In the genomic region with DNA sequence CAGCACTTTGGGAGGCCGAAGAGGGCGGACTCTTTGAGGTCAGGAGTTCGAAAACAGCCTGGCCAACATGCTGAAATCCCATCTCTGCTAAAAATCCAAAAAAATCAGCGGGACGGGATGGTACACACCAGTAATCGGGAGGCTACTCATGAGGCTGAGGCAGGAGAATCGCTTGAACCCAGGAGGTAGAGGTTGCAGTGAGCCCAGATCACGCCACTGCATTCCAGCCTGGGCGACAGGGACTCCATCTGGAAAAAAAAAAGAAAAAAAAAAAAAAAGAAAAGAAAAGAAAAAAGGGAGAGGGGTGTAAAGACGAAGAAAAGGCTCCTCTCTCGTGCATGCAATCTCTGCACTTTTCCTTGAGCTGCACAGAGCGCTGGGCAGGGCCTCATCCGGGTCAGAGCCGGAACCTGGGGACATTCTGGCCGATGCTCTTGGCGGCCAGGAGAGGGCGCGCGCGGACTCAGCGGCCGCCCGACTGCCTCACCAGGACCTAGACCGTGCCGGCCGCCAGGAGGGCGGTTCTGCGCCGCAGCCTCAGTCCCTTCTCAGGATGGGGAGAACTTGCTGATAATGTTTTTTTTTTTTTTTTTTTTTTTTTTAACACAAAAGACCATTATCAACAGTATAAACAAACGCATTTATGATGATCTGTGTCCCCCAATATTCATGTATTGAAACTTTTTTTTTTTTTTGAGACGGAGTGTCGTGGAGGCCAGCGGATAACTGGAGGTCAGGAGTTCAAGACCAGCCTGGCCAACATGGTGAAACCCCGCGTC, we compare ENCODE assay signal across 9 cellular contexts. TPM values are rescaled to one million over a fixed set of nuclear protein-coding genes. Genes with fewer than 3 reads are reported as not detected.
DNase-seq lines count a peak whose midpoint lies in the region; ATAC-seq, FAIRE-seq and TF ChIP-seq lines count a peak whose summit lies in the region.
"Had no signal": no experiment of that assay in that cellular context is flagged by ENCODE, and none has a peak within 500 bp of the region (broad histone marks: within the 10 kb centered on the region; RNA-seq: fewer than 3 reads in every experiment).

No MANE protein-coding gene starts in this region.

- DNase-seq in NCI-H510A treated with DMSO at 0.1 percent for 48 hours (lab: John Stamatoyannopoulos, UW) (peak; percentile 66), NCI-H510A (lab: John Stamatoyannopoulos, UW) (no peak), HK-2 (ENCODE audit: unreplicated experiment) (peak; percentile 47), NOMO-1 treated with DMSO at 0.1 percent for 48 hours (lab: John Stamatoyannopoulos, UW; ENCODE audit: unreplicated experiment) (peak; percentile 78), mucosa of descending colon (peak; percentile 80 to 84 (median 84))
- peak; percentile 35 to 48 for DNase-seq in activated CD8-positive, alpha-beta memory T cell treated with anti-CD3 and anti-CD28 coated beads for 1 hour (ENCODE audit: extremely low read depth in 1 of 2, low read depth in 1 of 2)
- peak; percentile 25 to 56 for DNase-seq in stimulated activated CD8-positive, alpha-beta memory T cell treated with anti-CD3 and anti-CD28 coated beads, Interleukin-7, amount 100 ng/mL, for 4 hours (ENCODE audit: low read depth in 2 of 2)

- no peaks in the 10 kb centered on the region for H3K4me1 ChIP-seq in mucosa of descending colon (ENCODE audit: low read depth)

- H3K4me3 ChIP-seq in mucosa of descending colon = no peak overlapping the region
- H3K4me3 ChIP-seq: skin epidermis had no signal

- no peaks in the 10 kb centered on the region for H3K9me3 ChIP-seq in mucosa of descending colon

- ATAC-seq in mucosa of descending colon = peak; percentile 100

- peak; percentile 60 for FAIRE-seq in endometrium (lab: Jason Lieb, UNC)

- intact Hi-C loops in mucosa of descending colon (cut with DNase I, micrococcal nuclease) = loop anchor here (5.0 to 10.0 kb wide), 2 partner anchors 48 to 50 kb away; no protein-coding TSS in a partner anchor

- H3K36me3 ChIP-seq in mucosa of descending colon (ENCODE audit: low read depth) = no peaks in the 10 kb centered on the region

- TF ChIP-seq CTCF in mucosa of descending colon (IDR thresholded peaks at IDR 0.05) = peak; percentile 88

RNA-seq across cellular contexts. Expression of gene FLYWCH2, which starts 8.2 kb away (rescaled TPM):
- total RNA-seq in mucosa of descending colon = 10 to 100 TPM; 23.3 to 26.9 (median 25.3) TPM

RNA-seq across cellular contexts. Expression of gene PRSS22, which starts 16.8 kb away (rescaled TPM):
- total RNA-seq in mucosa of descending colon = 10 to 100 TPM in 1 of 3 donors, 1 to 10 TPM in 2; 1.6 to 29.0 (median 1.9) TPM

RNA-seq across cellular contexts. Expression of gene FLYWCH1, which starts 37.0 kb away (rescaled TPM):
- total RNA-seq in mucosa of descending colon = 10 to 100 TPM; 26.6 to 46.0 (median 34.3) TPM

RNA-seq across cellular contexts. Expression of gene ZG16B, which starts 44.7 kb away (rescaled TPM):
- total RNA-seq in mucosa of descending colon = 10 to 100 TPM in 2 of 3 donors, 1 to 10 TPM in 1; 6.8 to 40.7 (median 24.3) TPM

RNA-seq across cellular contexts. Expression of gene PRSS21, which starts 57.7 kb away (rescaled TPM):
- 1 to 10 TPM in 1 of 3 donors, under 1 TPM in 2; 0.51 to 4.1 (median 0.58) TPM for total RNA-seq in mucosa of descending colon
